ENCODE assay signal across 28 cellular contexts in genomic region chr9:115627511-115627910, GRCh38.
"Had no signal": no experiment of that assay in that cellular context is flagged by ENCODE, and none has a peak within 500 bp of the region (broad histone marks: within the 10 kb centered on the region; RNA-seq: fewer than 3 reads in every experiment).

No MANE protein-coding gene starts in this region.

- H3K4me3 ChIP-seq: pancreas, prostate gland, right lobe of liver, sigmoid colon, suprapubic skin, testis, tibial artery, upper lobe of left lung, vagina had no signal

- H3K9me3 ChIP-seq: neutrophil, pancreas, prostate gland, right lobe of liver, sigmoid colon, suprapubic skin, testis, tibial artery, upper lobe of left lung, vagina had no signal

- H3K36me3 ChIP-seq: neutrophil, pancreas, prostate gland, right lobe of liver, sigmoid colon, suprapubic skin, tibial artery, upper lobe of left lung, vagina had no signal

- DNase-seq: naive B cell; naive thymus-derived CD8-positive, alpha-beta T cell; nephron progenitor cell; nucleus accumbens; pancreas; right cardiac atrium; right lobe of liver; sigmoid colon; small intestine; stimulated activated CD4-positive, alpha-beta T cell treated with anti-CD3 and anti-CD28 coated beads, Interleukin-1b, Interleukin-23, amount 100 ng/mL, for 48 hours; stimulated activated CD4-positive, alpha-beta T cell treated with anti-CD3 and anti-CD28 coated beads, Interleukin-4, amount 100 ng/mL, for 1 hour; stimulated activated CD4-positive, alpha-beta T cell treated with anti-CD3 and anti-CD28 coated beads, Interleukin-4, amount 100 ng/mL, for 4 hours; stimulated activated CD8-positive, alpha-beta memory T cell treated with anti-CD3 and anti-CD28 coated beads, Interleukin-4, amount 100 ng/mL, for 48 hours; stimulated activated naive CD4-positive, alpha-beta T cell; stimulated activated naive CD8-positive, alpha-beta T cell treated with anti-CD3 and anti-CD28 coated beads, Interleukin-15, amount 100 ng/mL, for 72 hours; stimulated activated naive CD8-positive, alpha-beta T cell treated with anti-CD3 and anti-CD28 coated beads, Interleukin-15, Interleukin-2, amounts not matched to agents 100 U/mL and 50 U/mL, for 24 hours; substantia nigra; testis; tibial artery; trophoblast cell; upper lobe of left lung had no signal

- H3K4me1 Mint-ChIP-seq: naive B cell; stimulated activated memory B cell treated with anti-CD40 and anti-IgM and Interleukin-4, amounts not matched to agents 10 μg/mL and 1 μg/mL and 100 μg/mL, for 72 hours; stimulated activated naive CD8-positive, alpha-beta T cell treated with anti-CD3 and anti-CD28 coated beads, Interleukin-15, amount 100 ng/mL, for 72 hours had no signal

- H3K27me3 ChIP-seq: neutrophil, pancreas, right lobe of liver, sigmoid colon, suprapubic skin, testis, tibial artery, upper lobe of left lung, vagina had no signal

- H3K27ac Mint-ChIP-seq: naive B cell; naive thymus-derived CD8-positive, alpha-beta T cell; natural killer cell treated with Interleukin-12 subunit alpha and Interleukin-12 subunit beta and Interleukin-15 and Interleukin-18, amount 100 ng/mL, for 72 hours; nephron progenitor cell; stimulated activated memory B cell treated with anti-CD40 and anti-IgM and Interleukin-4, amounts not matched to agents 10 μg/mL and 1 μg/mL and 100 μg/mL, for 72 hours; stimulated activated naive CD8-positive, alpha-beta T cell treated with anti-CD3 and anti-CD28 coated beads, Interleukin-15, amount 100 ng/mL, for 72 hours had no signal

- H3K4me1 ChIP-seq: pancreas, prostate gland, right lobe of liver, suprapubic skin, testis, upper lobe of left lung, vagina had no signal

- H3K4me3 Mint-ChIP-seq: naive B cell; naive thymus-derived CD8-positive, alpha-beta T cell; natural killer cell treated with Interleukin-12 subunit alpha and Interleukin-12 subunit beta and Interleukin-15 and Interleukin-18, amount 100 ng/mL, for 72 hours; nephron progenitor cell; neural crest cell; stimulated activated memory B cell treated with anti-CD40 and anti-IgM and Interleukin-4, amounts not matched to agents 10 μg/mL and 1 μg/mL and 100 μg/mL, for 72 hours; stimulated activated naive CD8-positive, alpha-beta T cell treated with anti-CD3 and anti-CD28 coated beads, Interleukin-15, amount 100 ng/mL, for 72 hours had no signal

- H3K36me3 Mint-ChIP-seq: naive B cell; naive thymus-derived CD8-positive, alpha-beta T cell; natural killer cell treated with Interleukin-12 subunit alpha and Interleukin-12 subunit beta and Interleukin-15 and Interleukin-18, amount 100 ng/mL, for 72 hours; stimulated activated memory B cell treated with anti-CD40 and anti-IgM and Interleukin-4, amounts not matched to agents 10 μg/mL and 1 μg/mL and 100 μg/mL, for 72 hours had no signal

- H3K27me3 Mint-ChIP-seq: natural killer cell treated with Interleukin-12 subunit alpha and Interleukin-12 subunit beta and Interleukin-15 and Interleukin-18, amount 100 ng/mL, for 72 hours; stimulated activated memory B cell treated with anti-CD40 and anti-IgM and Interleukin-4, amounts not matched to agents 10 μg/mL and 1 μg/mL and 100 μg/mL, for 72 hours; stimulated activated naive CD8-positive, alpha-beta T cell treated with anti-CD3 and anti-CD28 coated beads, Interleukin-15, amount 100 ng/mL, for 72 hours had no signal

- H3K27ac ChIP-seq: neutrophil, pancreas, prostate gland, right lobe of liver, sigmoid colon, suprapubic skin, testis, tibial artery, upper lobe of left lung, vagina had no signal

- H3K9me3 Mint-ChIP-seq: neural crest cell; stimulated activated memory B cell treated with anti-CD40 and anti-IgM and Interleukin-4, amounts not matched to agents 10 μg/mL and 1 μg/mL and 100 μg/mL, for 72 hours; stimulated activated naive CD8-positive, alpha-beta T cell treated with anti-CD3 and anti-CD28 coated beads, Interleukin-15, amount 100 ng/mL, for 72 hours had no signal

- ATAC-seq: naive thymus-derived CD8-positive, alpha-beta T cell; natural killer cell treated with Interleukin-12 subunit alpha and Interleukin-12 subunit beta and Interleukin-15 and Interleukin-18, amount 100 ng/mL, for 72 hours; pancreas; right cardiac atrium; right lobe of liver; stimulated activated memory B cell treated with anti-CD40 and anti-IgM and Interleukin-4, amounts not matched to agents 10 μg/mL and 1 μg/mL and 100 μg/mL, for 72 hours; stimulated activated naive CD8-positive, alpha-beta T cell treated with anti-CD3 and anti-CD28 coated beads, Interleukin-15, amount 100 ng/mL, for 72 hours; stimulated activated naive CD8-positive, alpha-beta T cell treated with anti-CD3 and anti-CD28 coated beads, Interleukin-15, Interleukin-2, amounts not matched to agents 100 U/mL and 50 U/mL, for 24 hours had no signal
